1 cellular context compared by ENCODE assay signal in the genomic region with DNA sequence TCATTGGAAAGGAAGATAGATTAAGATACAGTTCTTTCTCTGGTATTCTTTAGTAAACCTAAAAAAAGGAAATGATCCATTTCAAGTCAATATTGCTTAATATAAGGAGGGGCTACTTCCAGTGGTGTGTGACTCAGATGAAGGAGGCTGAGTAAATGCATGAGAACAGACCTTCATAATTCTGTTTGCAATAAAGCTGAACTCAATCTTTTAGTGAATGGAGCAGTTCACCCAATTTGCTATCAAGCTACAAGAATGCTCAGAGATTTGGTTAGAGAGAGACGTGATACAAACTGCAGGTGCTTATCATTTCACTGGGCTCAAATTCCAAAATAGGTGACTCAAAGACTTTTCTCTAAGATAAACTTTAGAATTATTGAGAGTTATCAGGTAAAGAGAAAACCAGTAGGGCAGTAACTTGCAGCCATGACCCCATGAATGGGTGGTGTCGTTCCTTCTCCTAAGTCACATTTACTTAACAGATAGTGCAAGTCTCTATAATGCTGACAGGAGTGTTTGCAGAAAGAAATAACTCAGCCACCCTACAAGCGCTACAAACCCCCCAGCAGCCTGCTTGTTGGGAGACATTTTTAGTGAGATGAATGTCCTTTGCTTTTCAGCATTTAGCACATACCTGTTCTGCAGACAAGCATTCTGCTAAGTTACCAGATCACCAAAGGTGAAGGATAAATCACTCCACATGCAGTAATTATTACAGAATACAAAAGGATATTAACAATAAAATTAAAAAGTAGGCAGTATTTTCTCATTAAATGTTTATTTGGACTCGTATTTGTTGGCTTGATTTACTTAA.
TF ChIP-seq lines count a peak whose summit lies in the region.

No MANE protein-coding gene starts in this region.

TF ChIP-seq in HepG2, 621 proteins besides CTCF, POLR2A, EP300 and RAD21 (continued from another document and continues in another):
- TF ChIP-seq PAF1 (CRISPR knock-in tag; IDR thresholded peaks at IDR 0.05) (no peak), CEBPB (IDR thresholded peaks at IDR 0.05; ENCODE audit: borderline replicate concordance, low read depth, low read length) (peak; percentile 82), GFI1 (CRISPR knock-in tag; IDR thresholded peaks at IDR 0.05; ENCODE audit: borderline replicate concordance) (0 out of 2 replicates have a peak, but pooled peaks have one; percentile 18), GATAD2A (CRISPR knock-in tag; IDR thresholded peaks at IDR 0.05) (peak; percentile 71), FOXA1 (IDR thresholded peaks at IDR 0.05) (no peak), FOXA1 (CRISPR knock-in tag; IDR thresholded peaks at IDR 0.05) (peak; percentile 45; the same call in 1 of the 2 replicates), ATF1 (CRISPR knock-in tag; IDR thresholded peaks at IDR 0.05) (0 out of 2 replicates have a peak, but pooled peaks have one; percentile 30), ZNF552 (CRISPR knock-in tag; IDR thresholded peaks at IDR 0.05; ENCODE audit: borderline replicate concordance) (no peak), NR2F6 (IDR thresholded peaks at IDR 0.05) (0 out of 2 replicates have a peak, but pooled peaks have one; percentile 11), NR2F6 (CRISPR knock-in tag; IDR thresholded peaks at IDR 0.05) (0 out of 2 replicates have a peak, but pooled peaks have one; percentile 8), GZF1 (CRISPR knock-in tag; IDR thresholded peaks at IDR 0.05) (no peak), ETV5 (CRISPR knock-in tag; IDR thresholded peaks at IDR 0.05; ENCODE audit: borderline replicate concordance) (peak; percentile 33; the same call in 1 of the 2 replicates), KAT7 (CRISPR knock-in tag; IDR thresholded peaks at IDR 0.05; ENCODE audit: borderline replicate concordance) (no peak), KLF12 (CRISPR knock-in tag; IDR thresholded peaks at IDR 0.05; ENCODE audit: borderline replicate concordance) (no peak), TARDBP (CRISPR knock-in tag; IDR thresholded peaks at IDR 0.05) (peak; percentile 39; the same call in 1 of the 2 replicates), NFYC (CRISPR knock-in tag; IDR thresholded peaks at IDR 0.05) (0 out of 2 replicates have a peak, but pooled peaks have one; percentile 2), BRD4 (CRISPR knock-in tag; IDR thresholded peaks at IDR 0.05) (no peak), ATRX (CRISPR knock-in tag; IDR thresholded peaks at IDR 0.05; ENCODE audit: borderline replicate concordance) (no peak), SAP130 (CRISPR knock-in tag; IDR thresholded peaks at IDR 0.05; ENCODE audit: low read depth) (peak; percentile 56), KAT8 (CRISPR knock-in tag; IDR thresholded peaks at IDR 0.05) (peak; percentile 50), ZKSCAN8 (CRISPR knock-in tag; IDR thresholded peaks at IDR 0.05; ENCODE audit: borderline replicate concordance) (peak; percentile 39; the same call in 1 of the 2 replicates), HMG20A (CRISPR knock-in tag; IDR thresholded peaks at IDR 0.05; ENCODE audit: borderline replicate concordance) (peak; percentile 26; the same call in 1 of the 2 replicates), FOXA3 (CRISPR knock-in tag; IDR thresholded peaks at IDR 0.05) (peak; percentile 72), FOSL1 (CRISPR knock-in tag; IDR thresholded peaks at IDR 0.05; ENCODE audit: borderline replicate concordance) (peak; percentile 51; the same call in 1 of the 2 replicates), SP140L (CRISPR knock-in tag; IDR thresholded peaks at IDR 0.05; ENCODE audit: borderline replicate concordance) (no peak), TEAD3 (CRISPR knock-in tag; optimal IDR thresholded peaks at IDR 0.05; ENCODE audit: borderline replicate concordance) (peak; percentile 7), CEBPG (CRISPR knock-in tag; IDR thresholded peaks at IDR 0.05) (peak; percentile 85), RXRA (CRISPR knock-in tag; IDR thresholded peaks at IDR 0.05) (no peak)
- TF ChIP-seq, protein P1, sequence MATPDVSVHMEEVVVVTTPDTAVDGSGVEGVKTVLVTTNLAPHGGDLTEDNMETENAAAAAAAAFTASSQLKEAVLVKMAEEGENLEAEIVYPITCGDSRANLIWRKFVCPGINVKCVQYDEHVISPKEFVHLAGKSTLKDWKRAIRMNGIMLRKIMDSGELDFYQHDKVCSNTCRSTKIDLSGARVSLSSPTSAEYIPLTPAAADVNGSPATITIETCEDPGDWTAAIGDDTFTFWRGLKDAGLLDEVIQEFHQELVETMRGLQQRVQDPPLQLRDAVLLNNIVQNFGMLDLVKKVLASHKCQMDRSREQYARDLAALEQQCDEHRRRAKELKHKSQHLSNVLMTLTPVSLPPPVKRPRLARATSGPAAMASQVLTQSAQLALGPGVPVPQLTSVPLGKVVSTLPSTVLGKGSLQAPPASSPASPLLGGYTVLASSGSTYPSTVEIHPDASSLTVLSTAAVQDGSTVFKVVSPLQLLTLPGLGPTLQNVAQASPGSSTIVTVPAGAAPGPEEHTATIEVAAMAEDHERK (CRISPR knock-in tag; IDR thresholded peaks at IDR 0.05; ENCODE audit: low read depth): no peak
- TF ChIP-seq, protein P2, sequence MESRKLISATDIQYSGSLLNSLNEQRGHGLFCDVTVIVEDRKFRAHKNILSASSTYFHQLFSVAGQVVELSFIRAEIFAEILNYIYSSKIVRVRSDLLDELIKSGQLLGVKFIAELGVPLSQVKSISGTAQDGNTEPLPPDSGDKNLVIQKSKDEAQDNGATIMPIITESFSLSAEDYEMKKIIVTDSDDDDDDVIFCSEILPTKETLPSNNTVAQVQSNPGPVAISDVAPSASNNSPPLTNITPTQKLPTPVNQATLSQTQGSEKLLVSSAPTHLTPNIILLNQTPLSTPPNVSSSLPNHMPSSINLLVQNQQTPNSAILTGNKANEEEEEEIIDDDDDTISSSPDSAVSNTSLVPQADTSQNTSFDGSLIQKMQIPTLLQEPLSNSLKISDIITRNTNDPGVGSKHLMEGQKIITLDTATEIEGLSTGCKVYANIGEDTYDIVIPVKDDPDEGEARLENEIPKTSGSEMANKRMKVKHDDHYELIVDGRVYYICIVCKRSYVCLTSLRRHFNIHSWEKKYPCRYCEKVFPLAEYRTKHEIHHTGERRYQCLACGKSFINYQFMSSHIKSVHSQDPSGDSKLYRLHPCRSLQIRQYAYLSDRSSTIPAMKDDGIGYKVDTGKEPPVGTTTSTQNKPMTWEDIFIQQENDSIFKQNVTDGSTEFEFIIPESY (CRISPR knock-in tag; IDR thresholded peaks at IDR 0.05): no peak
- TF ChIP-seq, protein P3, sequence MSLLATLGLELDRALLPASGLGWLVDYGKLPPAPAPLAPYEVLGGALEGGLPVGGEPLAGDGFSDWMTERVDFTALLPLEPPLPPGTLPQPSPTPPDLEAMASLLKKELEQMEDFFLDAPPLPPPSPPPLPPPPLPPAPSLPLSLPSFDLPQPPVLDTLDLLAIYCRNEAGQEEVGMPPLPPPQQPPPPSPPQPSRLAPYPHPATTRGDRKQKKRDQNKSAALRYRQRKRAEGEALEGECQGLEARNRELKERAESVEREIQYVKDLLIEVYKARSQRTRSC (CRISPR knock-in tag; IDR thresholded peaks at IDR 0.05; ENCODE audit: low read depth): no peak
- TF ChIP-seq, protein P4, sequence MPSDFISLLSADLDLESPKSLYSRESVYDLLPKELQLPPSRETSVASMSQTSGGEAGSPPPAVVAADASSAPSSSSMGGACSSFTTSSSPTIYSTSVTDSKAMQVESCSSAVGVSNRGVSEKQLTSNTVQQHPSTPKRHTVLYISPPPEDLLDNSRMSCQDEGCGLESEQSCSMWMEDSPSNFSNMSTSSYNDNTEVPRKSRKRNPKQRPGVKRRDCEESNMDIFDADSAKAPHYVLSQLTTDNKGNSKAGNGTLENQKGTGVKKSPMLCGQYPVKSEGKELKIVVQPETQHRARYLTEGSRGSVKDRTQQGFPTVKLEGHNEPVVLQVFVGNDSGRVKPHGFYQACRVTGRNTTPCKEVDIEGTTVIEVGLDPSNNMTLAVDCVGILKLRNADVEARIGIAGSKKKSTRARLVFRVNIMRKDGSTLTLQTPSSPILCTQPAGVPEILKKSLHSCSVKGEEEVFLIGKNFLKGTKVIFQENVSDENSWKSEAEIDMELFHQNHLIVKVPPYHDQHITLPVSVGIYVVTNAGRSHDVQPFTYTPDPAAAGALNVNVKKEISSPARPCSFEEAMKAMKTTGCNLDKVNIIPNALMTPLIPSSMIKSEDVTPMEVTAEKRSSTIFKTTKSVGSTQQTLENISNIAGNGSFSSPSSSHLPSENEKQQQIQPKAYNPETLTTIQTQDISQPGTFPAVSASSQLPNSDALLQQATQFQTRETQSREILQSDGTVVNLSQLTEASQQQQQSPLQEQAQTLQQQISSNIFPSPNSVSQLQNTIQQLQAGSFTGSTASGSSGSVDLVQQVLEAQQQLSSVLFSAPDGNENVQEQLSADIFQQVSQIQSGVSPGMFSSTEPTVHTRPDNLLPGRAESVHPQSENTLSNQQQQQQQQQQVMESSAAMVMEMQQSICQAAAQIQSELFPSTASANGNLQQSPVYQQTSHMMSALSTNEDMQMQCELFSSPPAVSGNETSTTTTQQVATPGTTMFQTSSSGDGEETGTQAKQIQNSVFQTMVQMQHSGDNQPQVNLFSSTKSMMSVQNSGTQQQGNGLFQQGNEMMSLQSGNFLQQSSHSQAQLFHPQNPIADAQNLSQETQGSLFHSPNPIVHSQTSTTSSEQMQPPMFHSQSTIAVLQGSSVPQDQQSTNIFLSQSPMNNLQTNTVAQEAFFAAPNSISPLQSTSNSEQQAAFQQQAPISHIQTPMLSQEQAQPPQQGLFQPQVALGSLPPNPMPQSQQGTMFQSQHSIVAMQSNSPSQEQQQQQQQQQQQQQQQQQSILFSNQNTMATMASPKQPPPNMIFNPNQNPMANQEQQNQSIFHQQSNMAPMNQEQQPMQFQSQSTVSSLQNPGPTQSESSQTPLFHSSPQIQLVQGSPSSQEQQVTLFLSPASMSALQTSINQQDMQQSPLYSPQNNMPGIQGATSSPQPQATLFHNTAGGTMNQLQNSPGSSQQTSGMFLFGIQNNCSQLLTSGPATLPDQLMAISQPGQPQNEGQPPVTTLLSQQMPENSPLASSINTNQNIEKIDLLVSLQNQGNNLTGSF (CRISPR knock-in tag; IDR thresholded peaks at IDR 0.05): no peak
- TF ChIP-seq, protein P5, sequence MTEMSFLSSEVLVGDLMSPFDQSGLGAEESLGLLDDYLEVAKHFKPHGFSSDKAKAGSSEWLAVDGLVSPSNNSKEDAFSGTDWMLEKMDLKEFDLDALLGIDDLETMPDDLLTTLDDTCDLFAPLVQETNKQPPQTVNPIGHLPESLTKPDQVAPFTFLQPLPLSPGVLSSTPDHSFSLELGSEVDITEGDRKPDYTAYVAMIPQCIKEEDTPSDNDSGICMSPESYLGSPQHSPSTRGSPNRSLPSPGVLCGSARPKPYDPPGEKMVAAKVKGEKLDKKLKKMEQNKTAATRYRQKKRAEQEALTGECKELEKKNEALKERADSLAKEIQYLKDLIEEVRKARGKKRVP (CRISPR knock-in tag; IDR thresholded peaks at IDR 0.05): 0 out of 4 replicates have a peak, but pooled peaks of 1 of the 2 experiments have one; percentile 45
- TF ChIP-seq, protein P6, sequence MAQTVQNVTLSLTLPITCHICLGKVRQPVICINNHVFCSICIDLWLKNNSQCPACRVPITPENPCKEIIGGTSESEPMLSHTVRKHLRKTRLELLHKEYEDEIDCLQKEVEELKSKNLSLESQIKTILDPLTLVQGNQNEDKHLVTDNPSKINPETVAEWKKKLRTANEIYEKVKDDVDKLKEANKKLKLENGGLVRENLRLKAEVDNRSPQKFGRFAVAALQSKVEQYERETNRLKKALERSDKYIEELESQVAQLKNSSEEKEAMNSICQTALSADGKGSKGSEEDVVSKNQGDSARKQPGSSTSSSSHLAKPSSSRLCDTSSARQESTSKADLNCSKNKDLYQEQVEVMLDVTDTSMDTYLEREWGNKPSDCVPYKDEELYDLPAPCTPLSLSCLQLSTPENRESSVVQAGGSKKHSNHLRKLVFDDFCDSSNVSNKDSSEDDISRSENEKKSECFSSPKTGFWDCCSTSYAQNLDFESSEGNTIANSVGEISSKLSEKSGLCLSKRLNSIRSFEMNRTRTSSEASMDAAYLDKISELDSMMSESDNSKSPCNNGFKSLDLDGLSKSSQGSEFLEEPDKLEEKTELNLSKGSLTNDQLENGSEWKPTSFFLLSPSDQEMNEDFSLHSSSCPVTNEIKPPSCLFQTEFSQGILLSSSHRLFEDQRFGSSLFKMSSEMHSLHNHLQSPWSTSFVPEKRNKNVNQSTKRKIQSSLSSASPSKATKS (CRISPR knock-in tag; IDR thresholded peaks at IDR 0.05): no peak
- TF ChIP-seq, protein P7, sequence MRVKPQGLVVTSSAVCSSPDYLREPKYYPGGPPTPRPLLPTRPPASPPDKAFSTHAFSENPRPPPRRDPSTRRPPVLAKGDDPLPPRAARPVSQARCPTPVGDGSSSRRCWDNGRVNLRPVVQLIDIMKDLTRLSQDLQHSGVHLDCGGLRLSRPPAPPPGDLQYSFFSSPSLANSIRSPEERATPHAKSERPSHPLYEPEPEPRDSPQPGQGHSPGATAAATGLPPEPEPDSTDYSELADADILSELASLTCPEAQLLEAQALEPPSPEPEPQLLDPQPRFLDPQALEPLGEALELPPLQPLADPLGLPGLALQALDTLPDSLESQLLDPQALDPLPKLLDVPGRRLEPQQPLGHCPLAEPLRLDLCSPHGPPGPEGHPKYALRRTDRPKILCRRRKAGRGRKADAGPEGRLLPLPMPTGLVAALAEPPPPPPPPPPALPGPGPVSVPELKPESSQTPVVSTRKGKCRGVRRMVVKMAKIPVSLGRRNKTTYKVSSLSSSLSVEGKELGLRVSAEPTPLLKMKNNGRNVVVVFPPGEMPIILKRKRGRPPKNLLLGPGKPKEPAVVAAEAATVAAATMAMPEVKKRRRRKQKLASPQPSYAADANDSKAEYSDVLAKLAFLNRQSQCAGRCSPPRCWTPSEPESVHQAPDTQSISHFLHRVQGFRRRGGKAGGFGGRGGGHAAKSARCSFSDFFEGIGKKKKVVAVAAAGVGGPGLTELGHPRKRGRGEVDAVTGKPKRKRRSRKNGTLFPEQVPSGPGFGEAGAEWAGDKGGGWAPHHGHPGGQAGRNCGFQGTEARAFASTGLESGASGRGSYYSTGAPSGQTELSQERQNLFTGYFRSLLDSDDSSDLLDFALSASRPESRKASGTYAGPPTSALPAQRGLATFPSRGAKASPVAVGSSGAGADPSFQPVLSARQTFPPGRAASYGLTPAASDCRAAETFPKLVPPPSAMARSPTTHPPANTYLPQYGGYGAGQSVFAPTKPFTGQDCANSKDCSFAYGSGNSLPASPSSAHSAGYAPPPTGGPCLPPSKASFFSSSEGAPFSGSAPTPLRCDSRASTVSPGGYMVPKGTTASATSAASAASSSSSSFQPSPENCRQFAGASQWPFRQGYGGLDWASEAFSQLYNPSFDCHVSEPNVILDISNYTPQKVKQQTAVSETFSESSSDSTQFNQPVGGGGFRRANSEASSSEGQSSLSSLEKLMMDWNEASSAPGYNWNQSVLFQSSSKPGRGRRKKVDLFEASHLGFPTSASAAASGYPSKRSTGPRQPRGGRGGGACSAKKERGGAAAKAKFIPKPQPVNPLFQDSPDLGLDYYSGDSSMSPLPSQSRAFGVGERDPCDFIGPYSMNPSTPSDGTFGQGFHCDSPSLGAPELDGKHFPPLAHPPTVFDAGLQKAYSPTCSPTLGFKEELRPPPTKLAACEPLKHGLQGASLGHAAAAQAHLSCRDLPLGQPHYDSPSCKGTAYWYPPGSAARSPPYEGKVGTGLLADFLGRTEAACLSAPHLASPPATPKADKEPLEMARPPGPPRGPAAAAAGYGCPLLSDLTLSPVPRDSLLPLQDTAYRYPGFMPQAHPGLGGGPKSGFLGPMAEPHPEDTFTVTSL (CRISPR knock-in tag; IDR thresholded peaks at IDR 0.05; ENCODE audit: borderline replicate concordance): peak; percentile 51; the same call in 1 of the 2 replicates
- TF ChIP-seq, protein P8, sequence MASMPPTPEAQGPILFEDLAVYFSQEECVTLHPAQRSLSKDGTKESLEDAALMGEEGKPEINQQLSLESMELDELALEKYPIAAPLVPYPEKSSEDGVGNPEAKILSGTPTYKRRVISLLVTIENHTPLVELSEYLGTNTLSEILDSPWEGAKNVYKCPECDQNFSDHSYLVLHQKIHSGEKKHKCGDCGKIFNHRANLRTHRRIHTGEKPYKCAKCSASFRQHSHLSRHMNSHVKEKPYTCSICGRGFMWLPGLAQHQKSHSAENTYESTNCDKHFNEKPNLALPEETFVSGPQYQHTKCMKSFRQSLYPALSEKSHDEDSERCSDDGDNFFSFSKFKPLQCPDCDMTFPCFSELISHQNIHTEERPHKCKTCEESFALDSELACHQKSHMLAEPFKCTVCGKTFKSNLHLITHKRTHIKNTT (CRISPR knock-in tag; IDR thresholded peaks at IDR 0.05): no peak
